24 cellular contexts compared by ENCODE assay signal in the genomic region with DNA sequence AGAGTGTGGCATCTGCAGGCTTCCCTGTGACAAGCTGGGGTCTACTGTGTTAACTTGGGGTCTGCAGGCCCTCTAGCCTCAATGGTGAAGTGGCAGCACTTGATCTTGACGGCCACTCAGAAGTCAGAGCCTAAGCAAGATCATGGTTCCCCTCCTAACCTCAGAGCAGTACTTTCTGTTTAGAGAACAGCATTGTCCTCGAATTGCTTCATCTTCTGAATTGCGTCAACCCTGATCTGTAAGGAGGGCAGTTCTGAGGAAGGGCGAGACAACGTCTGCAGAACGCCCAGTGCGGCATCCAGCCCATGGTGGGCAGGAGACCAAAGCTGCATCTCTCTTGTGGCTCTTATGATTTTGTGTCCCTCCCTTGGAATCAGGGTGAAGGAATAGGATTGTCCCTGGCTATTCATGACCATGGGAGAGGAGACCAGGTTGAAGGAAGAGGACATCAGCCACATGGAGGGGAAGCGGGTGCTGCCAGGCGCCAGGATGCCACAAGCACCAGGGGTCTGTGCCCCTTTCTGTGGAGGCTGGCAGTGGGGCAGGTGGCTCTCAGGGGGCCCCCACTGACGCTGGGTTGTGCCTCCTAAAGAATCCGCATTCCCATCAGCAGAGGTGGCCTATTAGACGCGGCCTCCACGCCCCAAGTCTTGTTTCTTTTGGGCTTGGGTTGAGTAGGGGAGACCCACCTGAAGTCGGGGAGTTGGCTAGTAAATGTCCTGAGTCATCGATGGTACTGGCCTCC.
A peak's percentile ranks its signal among the peaks of the same experiment; 100 is the strongest.
DNase-seq lines count a peak whose midpoint lies in the region; ATAC-seq and TF ChIP-seq lines count a peak whose summit lies in the region.
"Had no signal": no experiment of that assay in that cellular context is flagged by ENCODE, and none has a peak within 500 bp of the region (broad histone marks: within the 10 kb centered on the region; RNA-seq: fewer than 3 reads in every experiment).

No MANE protein-coding gene starts in this region.

- TF ChIP-seq CTCF in HL-60 (IDR thresholded peaks at IDR 0.05; ENCODE audit: insufficient read depth, low read length) (no peak), coronary artery (IDR thresholded peaks at IDR 0.05) (no peak)

- H3K4me3 ChIP-seq in HL-60 (replicated peaks; ENCODE audit: insufficient read depth, low read length) = no peak overlapping the region
- no peak overlapping the region for H3K4me3 ChIP-seq in coronary artery
- H3K4me3 ChIP-seq: colonic mucosa, ovary, SJSA1, stomach, tibial nerve had no signal

- ATAC-seq in HG03135 (IDR thresholded peaks at IDR 0.05; ENCODE audit: unreplicated experiment) (no peak), GM18502 (IDR thresholded peaks at IDR 0.05; ENCODE audit: poor library complexity, unreplicated experiment) (no peak)
- ATAC-seq: natural killer cell treated with Interleukin-12 subunit alpha and Interleukin-12 subunit beta and Interleukin-15 and Interleukin-18, amount 100 ng/mL, for 72 hours; PC-3; right cardiac atrium had no signal

- DNase-seq in HL-60 (ENCODE audit: low read depth in 1 of 2, low spot score in 1 of 2) (peak; percentile 69 to 81), NOMO-1 treated with DMSO at 0.1 percent for 48 hours (lab: John Stamatoyannopoulos, UW; ENCODE audit: unreplicated experiment) (peak; percentile 79), coronary artery (ENCODE audit: low spot score) (peak; percentile 57), pons (ENCODE audit: low spot score) (peak; percentile 21), NCI-H2081 treated with DMSO at 0.1 percent for 48 hours (lab: John Stamatoyannopoulos, UW) (no peak), UCSD-AML1 (lab: John Stamatoyannopoulos, UW; ENCODE audit: unreplicated experiment) (no peak)
- DNase-seq: activated CD4-positive, alpha-beta T cell treated with anti-CD3 and anti-CD28 coated beads, Interleukin-2, amount 10 ng/mL, durations not matched to agents 7 days and 5 days; activated gamma-delta T cell treated with Interleukin-2 at 50 U/mL for 16 hours; colonic mucosa; DMS79; midbrain; NCI-H1694; ovary; PC-3; right cardiac atrium; stimulated activated CD4-positive, alpha-beta T cell treated with anti-CD3 and anti-CD28 coated beads, Interleukin-15, amount 100 ng/mL, for 24 hours; stomach; T-helper 2 cell had no signal

- no peak overlapping the region for H3K27ac ChIP-seq in HL-60 (replicated peaks)
- no peak overlapping the region for H3K27ac ChIP-seq in coronary artery
- H3K27ac ChIP-seq: colonic mucosa, ovary, SJSA1, stomach, tibial nerve, VCaP had no signal

- H3K27me3 ChIP-seq in HL-60 (ENCODE audit: insufficient read depth, poor library complexity, severe bottlenecking) = no peaks in the 10 kb centered on the region
- H3K27me3 ChIP-seq: colonic mucosa, ovary, SJSA1, tibial nerve had no signal

Comparison
In these comparisons a context has a peak if more than half of its experiments do, and no peak if none do; other contexts are left out.
1. DNase-seq: peak in HL-60 (2 of 2), NOMO-1 treated with DMSO at 0.1 percent for 48 hours (single experiment), coronary artery (single experiment) and pons (single experiment); none in NCI-H2081 treated with DMSO at 0.1 percent for 48 hours (single experiment) and UCSD-AML1 (single experiment).